In genomic region chr5:158537343-158537742, GRCh38 we compare ENCODE assay signal across 29 cellular contexts.
"Had no signal": no experiment of that assay in that cellular context is flagged by ENCODE, and none has a peak within 500 bp of the region (broad histone marks: within the 10 kb centered on the region; RNA-seq: fewer than 3 reads in every experiment).

No MANE protein-coding gene starts in this region.

- H3K36me3 Mint-ChIP-seq: memory B cell, natural killer cell, type B pancreatic cell had no signal

- H3K4me3 Mint-ChIP-seq: effector memory CD8-positive, alpha-beta T cell; memory B cell; natural killer cell; neural crest cell; type B pancreatic cell had no signal

- H3K27me3 ChIP-seq: esophagus squamous epithelium, right atrium auricular region, testis had no signal

- H3K79me2 ChIP-seq: parathyroid adenoma had no signal

- H3K4me2 ChIP-seq: smooth muscle cell had no signal

- H3K9ac ChIP-seq: parathyroid adenoma had no signal

- H3K27ac Mint-ChIP-seq: effector memory CD8-positive, alpha-beta T cell; memory B cell; natural killer cell; type B pancreatic cell had no signal

- H3K27ac ChIP-seq: esophagus squamous epithelium, heart right ventricle, neutrophil, parathyroid adenoma, prostate gland, right atrium auricular region, testis, tibial artery had no signal

- H3K9me3 Mint-ChIP-seq: effector memory CD8-positive, alpha-beta T cell; memory B cell; natural killer cell; type B pancreatic cell had no signal

- H3K4me1 Mint-ChIP-seq: natural killer cell, neural crest cell had no signal

- H2AFZ ChIP-seq: parathyroid adenoma had no signal

- H3K9me3 ChIP-seq: esophagus squamous epithelium, neutrophil, prostate gland, right atrium auricular region, testis, tibial artery had no signal

- DNase-seq: cortex of kidney; effector memory CD8-positive, alpha-beta T cell; erythroblast; esophagus squamous epithelium; foreskin melanocyte; glutamatergic neuron; heart right ventricle; hippocampal formation; kidney; natural killer cell; stimulated activated CD4-positive, alpha-beta T cell treated with anti-CD3 and anti-CD28 coated beads, Interleukin-12 subunit alpha, Interleukin-12 subunit beta, amount 100 ng/mL, for 4 hours; stimulated activated CD4-positive, alpha-beta T cell treated with anti-CD3 and anti-CD28 coated beads, Interleukin-1b, Interleukin-23, amount 100 ng/mL, for 48 hours; stimulated activated CD4-positive, alpha-beta T cell treated with anti-CD3 and anti-CD28 coated beads, Interleukin-4, amount 100 ng/mL, for 1 hour; stimulated activated CD8-positive, alpha-beta memory T cell treated with anti-CD3 and anti-CD28 coated beads, Interleukin-4, amount 100 ng/mL, for 48 hours; stimulated activated naive CD4-positive, alpha-beta T cell; substantia nigra; testis; tibial artery had no signal

- H3K4me1 ChIP-seq: esophagus squamous epithelium, parathyroid adenoma, prostate gland, testis, tibial artery had no signal

- H3K36me3 ChIP-seq: esophagus squamous epithelium, heart right ventricle, neutrophil, prostate gland, right atrium auricular region, tibial artery had no signal

- H3K4me3 ChIP-seq: esophagus squamous epithelium, heart right ventricle, lung, prostate gland, right atrium auricular region, smooth muscle cell, testis, tibial artery had no signal

- ATAC-seq: effector memory CD8-positive, alpha-beta T cell; heart right ventricle; left lobe of liver; natural killer cell; sciatic nerve had no signal
